ENCODE assay signal across 8 cellular contexts in the genomic region with DNA sequence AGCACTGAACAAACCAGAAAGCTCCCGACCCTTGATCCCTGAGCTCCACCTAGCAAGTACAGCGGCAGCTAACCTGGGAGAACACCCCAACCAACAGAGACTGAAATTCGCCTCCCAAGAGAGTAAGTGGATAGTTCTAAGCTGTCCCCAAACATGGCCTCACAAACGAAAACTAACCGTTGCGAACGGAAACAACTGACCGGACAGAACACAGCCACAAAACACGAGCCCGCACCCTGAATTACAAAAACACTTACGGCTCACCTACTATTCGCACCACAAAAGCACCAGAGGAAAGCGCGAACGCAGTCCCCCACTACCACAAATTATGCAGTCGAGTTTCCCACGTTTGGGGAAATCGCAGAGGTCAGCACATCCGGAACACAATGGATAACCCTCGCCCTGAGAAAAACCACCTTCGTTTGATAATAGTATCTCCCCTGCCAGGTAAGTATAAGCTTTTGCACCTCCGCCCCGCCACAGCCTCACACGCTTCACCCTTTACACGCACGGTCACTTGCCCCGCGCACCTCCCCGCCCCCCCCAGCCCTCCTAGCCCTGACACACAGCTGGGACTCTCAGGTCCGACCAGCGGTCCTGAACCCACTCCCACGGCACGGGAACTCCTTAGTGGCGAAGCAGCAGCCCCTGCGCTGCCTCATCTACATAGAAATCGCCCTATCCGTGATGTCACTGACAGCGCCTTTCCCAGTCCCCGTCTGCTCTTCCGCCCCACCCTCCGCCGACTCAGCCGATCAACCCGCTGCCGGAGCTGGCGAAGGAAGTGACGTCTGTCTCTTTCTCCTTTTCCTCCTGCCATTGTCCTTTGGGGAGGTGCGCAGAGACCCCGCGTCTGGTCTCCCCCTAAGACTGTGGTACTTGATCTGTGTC. TPM values are rescaled to one million over a fixed set of nuclear protein-coding genes. Genes with fewer than 3 reads are reported as not detected.
DNase-seq lines count a peak whose midpoint lies in the region; ATAC-seq and TF ChIP-seq lines count a peak whose summit lies in the region.
"Not testable (repeated sequence)": the region's sequence is repeated elsewhere in the genome, so short reads cannot be mapped to it uniquely, and the experiment has no call there.

No MANE protein-coding gene starts in this region.

- peaks cover 10% of the 10 kb centered on the region for H3K4me1 Mint-ChIP-seq in chondrocyte (ENCODE audit: low read depth)

- H3K36me3 Mint-ChIP-seq in chondrocyte (ENCODE audit: low read depth): not testable (repeated sequence)

- H3K27me3 ChIP-seq in BE2C: not testable (repeated sequence)

- H3K4me3 Mint-ChIP-seq in chondrocyte (ENCODE audit: unreplicated experiment): peak overlapping the region; percentile 76

- DNase-seq in BE2C: peak; percentile 87
- peak; percentile 1 for DNase-seq in GM19240 (ENCODE audit: insufficient read length, low spot score)
- DNase-seq in NCI-H774 (lab: John Stamatoyannopoulos, UW): peak; percentile 89
- DNase-seq in activated CD4-positive, alpha-beta T cell treated with anti-CD3 and anti-CD28 coated beads for 48 hours: peak; percentile 81
- DNase-seq in chondrocyte (ENCODE audit: low spot score): peak; percentile 91
- DNase-seq in left kidney (ENCODE audit: low read depth, low spot score): peak; percentile 95
- peak; percentile 76 for DNase-seq in stimulated activated CD4-positive, alpha-beta T cell treated with anti-CD3 and anti-CD28 coated beads, Interleukin-15, amount 100 ng/mL, for 24 hours

- not testable (repeated sequence) for TF ChIP-seq CTCF in BE2C (IDR thresholded peaks at IDR 0.05; ENCODE audit: low read depth, low read length); chondrocyte (IDR thresholded peaks at IDR 0.05)

- not testable (repeated sequence) for H3K9me3 Mint-ChIP-seq in chondrocyte (ENCODE audit: low read depth)

- not testable (repeated sequence) for H3K27me3 Mint-ChIP-seq in chondrocyte (ENCODE audit: low read depth)

- peak; percentile 89 for ATAC-seq in HG03571 (IDR thresholded peaks at IDR 0.05; ENCODE audit: unreplicated experiment)

- H3K4me3 ChIP-seq in BE2C (ENCODE audit: low read depth, low read length): peak overlapping the region; percentile 57

- not testable (repeated sequence) for H3K36me3 ChIP-seq in BE2C

- H3K4me1 ChIP-seq in BE2C: not testable (repeated sequence)

- not testable (repeated sequence) for H3K9me3 ChIP-seq in BE2C

- H3K27ac Mint-ChIP-seq in chondrocyte (ENCODE audit: unreplicated experiment): peak overlapping the region; percentile 92

RNA-seq across cellular contexts. Expression of gene PPIAL4A, which starts 38.8 kb away (rescaled TPM):
- polyA plus RNA-seq in BE2C (2012; ENCODE audit: insufficient read depth, insufficient read length, low read depth): 0.76 TPM
- total RNA-seq in chondrocyte: not detected in 3 replicates

Comparison
In these comparisons a context has a peak if more than half of its experiments do, and no peak if none do; other contexts are left out.
1. Peak in every context shown above with its lines: DNase-seq, ATAC-seq and H3K4me3 ChIP-seq.
2. DNase-seq: peak in every context shown above with its lines; median percentile 95 in left kidney; 91 in chondrocyte; 89 in NCI-H774; 87 in BE2C; 81 in activated CD4-positive, alpha-beta T cell treated with anti-CD3 and anti-CD28 coated beads for 48 hours; 76 in stimulated activated CD4-positive, alpha-beta T cell treated with anti-CD3 and anti-CD28 coated beads, Interleukin-15, amount 100 ng/mL, for 24 hours; 1 in GM19240.